20 cellular contexts compared by ENCODE assay signal in the genomic region with DNA sequence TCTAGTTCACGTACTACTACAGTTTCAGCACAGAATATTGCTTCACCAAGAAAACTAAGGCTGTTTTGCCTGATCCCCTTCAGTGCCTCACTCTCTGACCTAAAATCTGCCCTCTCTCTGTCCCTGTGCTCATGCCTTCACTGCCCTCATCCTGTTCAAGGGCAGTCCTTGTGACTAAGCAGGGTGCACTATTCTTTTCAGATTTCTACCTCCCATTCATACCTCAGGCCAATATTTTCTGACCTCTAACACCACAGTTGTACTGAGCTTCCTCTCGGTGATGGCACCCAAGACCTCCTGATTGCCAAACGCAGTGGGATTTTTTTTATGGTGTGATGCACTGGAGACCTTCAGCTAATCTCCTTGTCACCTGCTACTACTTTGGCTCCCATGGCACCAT. TPM values are rescaled to one million over a fixed set of nuclear protein-coding genes. Genes with fewer than 3 reads are reported as not detected.
DNase-seq lines count a peak whose midpoint lies in the region; ATAC-seq, FAIRE-seq and TF ChIP-seq lines count a peak whose summit lies in the region.
"Had no signal": no experiment of that assay in that cellular context is flagged by ENCODE, and none has a peak within 500 bp of the region (broad histone marks: within the 10 kb centered on the region; RNA-seq: fewer than 3 reads in every experiment).

No MANE protein-coding gene starts in this region.

- H3K27ac Mint-ChIP-seq in GM23338 (no peak overlapping the region), osteocyte (ENCODE audit: unreplicated experiment) (no peak overlapping the region)
- H3K27ac Mint-ChIP-seq: B cell, CD14-positive monocyte had no signal

- H3K27ac ChIP-seq in GM23338 (ENCODE audit: low read depth) (no peak overlapping the region), VCaP (peak overlapping the region; percentile 87), keratinocyte (ENCODE audit: control insufficient read depth, insufficient read depth, low read length) (peak overlapping the region; percentile 87), uterus (no peak overlapping the region)

- H4K20me1 ChIP-seq in GM23338 (replicated peaks; ENCODE audit: insufficient read depth) (no peaks in the 10 kb centered on the region), keratinocyte (ENCODE audit: control insufficient read depth, extremely low read depth, insufficient read depth, low read length) (no peaks in the 10 kb centered on the region)

- H3K9me2 ChIP-seq in GM23338 (ENCODE audit: insufficient read depth) = no peaks in the 10 kb centered on the region

- H3K9ac ChIP-seq in keratinocyte (ENCODE audit: control insufficient read depth, extremely low read depth, insufficient read depth, low read length) = peak overlapping the region; percentile 36

- peaks cover 4% of the 10 kb centered on the region for H3K27me3 Mint-ChIP-seq in GM23338 (ENCODE audit: insufficient read depth, low read depth, poor library complexity)
- H3K27me3 Mint-ChIP-seq in osteocyte (ENCODE audit: unreplicated experiment) = no peaks in the 10 kb centered on the region

- no peaks in the 10 kb centered on the region for H3K9me3 ChIP-seq in keratinocyte (ENCODE audit: control insufficient read depth, low read depth, low read length)
- no peaks in the 10 kb centered on the region for H3K9me3 ChIP-seq in uterus

- H3K4me2 ChIP-seq in GM23338 (no peak overlapping the region), keratinocyte (ENCODE audit: control insufficient read depth, extremely low read depth, insufficient read depth, low read depth, low read length) (no peak overlapping the region)

- ATAC-seq in GM23338 (no peak), GM19023 (IDR thresholded peaks at IDR 0.05; ENCODE audit: unreplicated experiment) (no peak)

- no peaks in the 10 kb centered on the region for H3K36me3 Mint-ChIP-seq in GM23338 (ENCODE audit: low read depth)
- peaks cover 5% of the 10 kb centered on the region for H3K36me3 Mint-ChIP-seq in osteocyte (ENCODE audit: unreplicated experiment)
- H3K36me3 Mint-ChIP-seq: CD14-positive monocyte had no signal

- H3K4me1 ChIP-seq in GM23338 (ENCODE audit: insufficient read depth) (no peaks in the 10 kb centered on the region), keratinocyte (ENCODE audit: control insufficient read depth, extremely low read depth, insufficient read depth, low read length) (peaks cover 53% of the 10 kb centered on the region), uterus (no peaks in the 10 kb centered on the region)

- dilution Hi-C loops in keratinocyte (cut with MboI; ENCODE audit: extremely low pct_ligation_motif_present, low sequenced_read_pairs) = no loop called here

- H3K27me3 ChIP-seq in GM23338 (ENCODE audit: insufficient read depth) (no peaks in the 10 kb centered on the region), keratinocyte (ENCODE audit: control insufficient read depth, extremely low read depth, insufficient read depth, low read length) (no peaks in the 10 kb centered on the region), uterus (no peaks in the 10 kb centered on the region)

- H2AFZ ChIP-seq in GM23338 = peak overlapping the region; percentile 5; the same call in 1 of the 2 replicates
- no peak overlapping the region for H2AFZ ChIP-seq in keratinocyte (ENCODE audit: control insufficient read depth, low read length)

- H3K79me2 ChIP-seq in GM23338 (replicated peaks; ENCODE audit: insufficient read depth) (no peaks in the 10 kb centered on the region), keratinocyte (ENCODE audit: control insufficient read depth, insufficient read depth, low read length) (no peaks in the 10 kb centered on the region)

- no peak for TF ChIP-seq CTCF in GM23338 (conservative IDR thresholded peaks at IDR 0.05; ENCODE audit: low read depth in 2 of 2)
- TF ChIP-seq CTCF in VCaP (conservative IDR thresholded peaks at IDR 0.05) = no peak
- TF ChIP-seq CTCF in keratinocyte (optimal IDR thresholded peaks at IDR 0.05 in 1 of 3, IDR thresholded peaks at IDR 0.05 in 1 of 3, conservative IDR thresholded peaks at IDR 0.05 in 1 of 3; ENCODE audit: extremely low read depth in 1 of 3, insufficient read depth in 2 of 3, low read length in 3 of 3) = no peak
- no peak for TF ChIP-seq CTCF in osteocyte (IDR thresholded peaks at IDR 0.05)
- TF ChIP-seq CTCF in uterus (IDR thresholded peaks at IDR 0.05) = no peak

- FAIRE-seq in keratinocyte (lab: Jason Lieb, UNC) = no peak
- FAIRE-seq: A204.1, D721Med, GM19239 had no signal

- no peaks in the 10 kb centered on the region for H3K9me1 ChIP-seq in keratinocyte (ENCODE audit: control insufficient read depth, extremely low read depth, insufficient read depth, low read length)

- TF ChIP-seq POLR2A in uterus (IDR thresholded peaks at IDR 0.05) = no peak

- H3K36me3 ChIP-seq in GM23338 (ENCODE audit: insufficient read depth) (no peaks in the 10 kb centered on the region), keratinocyte (ENCODE audit: control insufficient read depth in 2 of 2, extremely low read depth in 1 of 2, insufficient read depth in 2 of 2, low read length in 2 of 2) (no peaks in the 10 kb centered on the region), uterus (no peaks in the 10 kb centered on the region)

- H3K4me3 Mint-ChIP-seq in GM23338 = no peak overlapping the region
- H3K4me3 Mint-ChIP-seq in osteocyte (ENCODE audit: unreplicated experiment) = no peak overlapping the region
- H3K4me3 Mint-ChIP-seq: B cell, CD14-positive monocyte, IgD-negative memory B cell had no signal

- no peaks in the 10 kb centered on the region for H3K9me3 Mint-ChIP-seq in GM23338
- H3K9me3 Mint-ChIP-seq in osteocyte (ENCODE audit: unreplicated experiment) = peaks cover 15% of the 10 kb centered on the region

- H3K4me3 ChIP-seq in GM23338 = no peak overlapping the region
- H3K4me3 ChIP-seq in keratinocyte (ENCODE audit: control insufficient read depth in 2 of 3, extremely low read depth in 1 of 3, insufficient read depth in 2 of 3, low read depth in 1 of 3, low read length in 3 of 3) = no peak overlapping the region
- H3K4me3 ChIP-seq in uterus = no peak overlapping the region

- intact Hi-C loops in uterus (cut with DNase I; ENCODE audit: low total_unique reads) = no loop called here

- DNase-seq in GM23338 (ENCODE audit: low spot score) (no peak), keratinocyte (ENCODE audit: low read depth, low spot score) (no peak), osteocyte (ENCODE audit: extremely low spot score, unreplicated experiment) (peak; percentile 34), H4 (ENCODE audit: low spot score) (no peak), uterus (no peak)
- DNase-seq: DMS53, GDM1, NCI-H1105 treated with DMSO at 0.1 percent for 48 hours, NCI-H2029 treated with DMSO at 0.1 percent for 48 hours, NCI-H226, NCI-H524, NCI-H82 had no signal

- H3K4me1 Mint-ChIP-seq in GM23338 (peaks cover 5% of the 10 kb centered on the region; the same call in 2 of the 3 replicates), osteocyte (ENCODE audit: unreplicated experiment) (peaks cover 9% of the 10 kb centered on the region)
- H3K4me1 Mint-ChIP-seq: B cell, CD14-positive monocyte, IgD-negative memory B cell had no signal

- H3F3A ChIP-seq in GM23338 (replicated peaks; ENCODE audit: low read depth) = no peaks in the 10 kb centered on the region

TF ChIP-seq in GM23338, 12 proteins besides CTCF, POLR2A, EP300 and RAD21:
- TF ChIP-seq POLR2AphosphoS5 (IDR thresholded peaks at IDR 0.05; ENCODE audit: low read depth) (no peak), STAT1 (IDR thresholded peaks at IDR 0.05; ENCODE audit: unreplicated experiment) (no peak), EZH2phosphoT487 (IDR thresholded peaks at IDR 0.05; ENCODE audit: unreplicated experiment) (no peak)

RNA-seq across cellular contexts. Expression of gene GADD45A, which starts 57.7 kb away (rescaled TPM):
- total RNA-seq in GM23338 (2014; rRNA removed; shearing (Covaris generic)) = 25.9 and 30.8 TPM in 2 replicates
- polyA plus RNA-seq in GM23338 (2016; fragmentation: Nextera tagmentation; extraction: Ambion mirVana) (36.2 and 39.5 TPM in 2 replicates), keratinocyte (109 to 151 TPM (median 124 TPM) in 3 replicates)
- 1,390 TPM for polyA plus RNA-seq in keratinocyte (2011; ENCODE audit: low read depth)
- polyA plus RNA-seq in keratinocyte (2011; cell fraction: cytosol; rRNA removed) = 126 and 131 TPM in 2 replicates
- 339 and 428 TPM in 2 replicates for polyA plus RNA-seq in keratinocyte (2011; cell fraction: nucleus; rRNA removed)
- polyA plus RNA-seq in keratinocyte (2012; ENCODE audit: low replicate concordance) = 154 and 570 TPM in 2 replicates
- 14.5 to 23.3 TPM (median 21.1 TPM) in 3 replicates for polyA minus RNA-seq in keratinocyte
- 74.4 TPM for polyA minus RNA-seq in keratinocyte (2011; cell fraction: cytosol; rRNA and poly(A)+ RNA removed)
- 88.8 and 96.5 TPM in 2 replicates for polyA minus RNA-seq in keratinocyte (2011; cell fraction: nucleus; rRNA and poly(A)+ RNA removed)
- total RNA-seq in osteocyte (43.3 and 45.3 TPM in 2 replicates), uterus (10 to 100 TPM; 11.1 to 35.6 (median 20.3) TPM)
- total RNA-seq in H4 (2014; rRNA removed; shearing (Covaris generic)) = 31.6 and 44.6 TPM in 2 replicates

Comparison
In these comparisons a context has a peak if more than half of its experiments do, and no peak if none do; other contexts are left out.
1. H3K27ac ChIP-seq: peak in VCaP (single experiment) and keratinocyte (single experiment); none in GM23338 (single experiment) and uterus (0 of 2).